In the genomic region with DNA sequence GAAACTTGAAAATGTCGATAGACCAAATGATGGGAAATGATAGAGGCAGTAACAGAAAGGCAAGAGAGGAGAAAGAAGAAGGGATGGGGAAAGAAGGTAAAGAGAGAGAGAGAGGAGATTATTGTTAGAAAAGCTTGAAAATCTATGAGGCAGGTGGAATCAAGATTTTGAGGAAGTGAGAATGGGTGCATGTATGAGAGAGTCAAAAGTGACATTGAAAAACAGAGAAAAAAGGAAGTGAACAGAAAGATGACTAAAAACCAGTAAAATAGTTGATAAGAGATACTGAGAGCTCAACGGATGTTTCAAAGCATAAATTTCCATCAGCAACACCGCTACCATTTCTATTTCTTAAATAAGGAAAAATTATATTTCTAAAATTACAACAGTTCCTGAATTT, we compare ENCODE assay signal across 13 cellular contexts.
DNase-seq lines count a peak whose midpoint lies in the region; ATAC-seq and TF ChIP-seq lines count a peak whose summit lies in the region.
"Had no signal": no experiment of that assay in that cellular context is flagged by ENCODE, and none has a peak within 500 bp of the region (broad histone marks: within the 10 kb centered on the region; RNA-seq: fewer than 3 reads in every experiment).

No MANE protein-coding gene starts in this region.

- ATAC-seq in GM19438 (IDR thresholded peaks at IDR 0.05; ENCODE audit: low read depth, unreplicated experiment) (peak; percentile 98), HG02943 (IDR thresholded peaks at IDR 0.05; ENCODE audit: low read depth, unreplicated experiment) (peak; percentile 97), upper lobe of left lung (ENCODE audit: low FRiP score in 2 of 2) (no peak)

- CTCF ChIA-PET in GM10248 (lab: Yijun Ruan, JAX): interaction anchor here (0.9 kb wide), 1 partner anchor 211 kb away, joined by 3 read pairs; no protein-coding TSS in a partner anchor

- no peak overlapping the region for H3K27ac Mint-ChIP-seq in CD14-positive monocyte
- H3K27ac Mint-ChIP-seq: endodermal cell had no signal

- H3K9me3 ChIP-seq in MM.1S (replicated peaks; ENCODE audit: insufficient read depth, low read length): no peaks in the 10 kb centered on the region
- H3K9me3 ChIP-seq in colonic mucosa: no peaks in the 10 kb centered on the region
- H3K9me3 ChIP-seq in upper lobe of left lung: peaks cover 6 to 20% (median 9%) of the 10 kb centered on the region in 4 donors

- TF ChIP-seq POLR2A in upper lobe of left lung (IDR thresholded peaks at IDR 0.05): no peak

- H3K9ac ChIP-seq in MM.1S (ENCODE audit: low read length): no peak overlapping the region
- no peak overlapping the region for H3K9ac ChIP-seq in colonic mucosa (ENCODE audit: low read depth in 2 of 2, low read length in 2 of 2)

- TF ChIP-seq CTCF in GM10248 (IDR thresholded peaks at IDR 0.05; ENCODE audit: control extremely low read depth, extremely low read depth, low read depth, missing control alignments): no peak
- TF ChIP-seq CTCF in MM.1S (IDR thresholded peaks at IDR 0.05; ENCODE audit: low read length): no peak
- TF ChIP-seq CTCF in colonic mucosa (IDR thresholded peaks at IDR 0.05): no peak
- no peak for TF ChIP-seq CTCF in CD14-positive monocyte (IDR thresholded peaks at IDR 0.05)
- no peak for TF ChIP-seq CTCF in upper lobe of left lung (IDR thresholded peaks at IDR 0.05)

- no peaks in the 10 kb centered on the region for H3K79me2 ChIP-seq in MM.1S (ENCODE audit: low read length)

- H3K36me3 ChIP-seq in MM.1S (replicated peaks; ENCODE audit: insufficient read depth, low read length) (no peaks in the 10 kb centered on the region), colonic mucosa (no peaks in the 10 kb centered on the region), upper lobe of left lung (no peaks in the 10 kb centered on the region)
- H3K36me3 ChIP-seq: neutrophil had no signal

- no peaks in the 10 kb centered on the region for H3K27me3 ChIP-seq in MM.1S (replicated peaks; ENCODE audit: insufficient read depth, low read length)
- no peaks in the 10 kb centered on the region for H3K27me3 ChIP-seq in colonic mucosa
- no peaks in the 10 kb centered on the region for H3K27me3 ChIP-seq in upper lobe of left lung
- H3K27me3 ChIP-seq: neutrophil had no signal

- TF ChIP-seq EP300 in upper lobe of left lung (IDR thresholded peaks at IDR 0.05): no peak

- H3K4me1 ChIP-seq in MM.1S (ENCODE audit: low read length) (0 out of 2 replicates have a peak, but pooled peaks cover 4% of the 10 kb centered on the region), colonic mucosa (no peaks in the 10 kb centered on the region), upper lobe of left lung (no peaks in the 10 kb centered on the region)

- intact Hi-C loops in colonic mucosa (cut with DNase I): no loop called here
- intact Hi-C loops in CD14-positive monocyte (cut with micrococcal nuclease): no loop called here

- H3K4me3 ChIP-seq in MM.1S (ENCODE audit: low read length) (no peak overlapping the region), colonic mucosa (no peak overlapping the region), upper lobe of left lung (no peak overlapping the region)

- no peaks in the 10 kb centered on the region for H3K4me1 Mint-ChIP-seq in CD14-positive monocyte
- H3K4me1 Mint-ChIP-seq: endodermal cell had no signal

- no peak overlapping the region for H3K4me2 ChIP-seq in MM.1S (ENCODE audit: low read depth, low read length)

- 86 to 89% methylated on average over 3 of the region's 3 CpGs for WGBS in upper lobe of left lung, 2 donors

- no peaks in the 10 kb centered on the region for H3F3A ChIP-seq in MM.1S (ENCODE audit: insufficient read depth, low read length)

- H4K20me1 ChIP-seq in MM.1S (ENCODE audit: insufficient read depth, low read length): no peaks in the 10 kb centered on the region

- H3K9me2 ChIP-seq in MM.1S (replicated peaks; ENCODE audit: insufficient read depth, low read length): no peaks in the 10 kb centered on the region

- POLR2A ChIA-PET in GM10248 (lab: Yijun Ruan, JAX): no interaction called here

- H3K36me3 Mint-ChIP-seq in CD14-positive monocyte: no peaks in the 10 kb centered on the region

- H3K27me3 Mint-ChIP-seq in CD14-positive monocyte (ENCODE audit: low read depth in 3 of 3): peaks cover 0 to 5% (median 0%) of the 10 kb centered on the region in 3 donors

- H3K9me3 Mint-ChIP-seq in CD14-positive monocyte: peaks cover 9 to 21% (median 17%) of the 10 kb centered on the region in 7 donors

- DNase-seq in GM10248 (ENCODE audit: extremely low spot score): peak; percentile 38
- peak; percentile 12 for DNase-seq in MM.1S
- no peak for DNase-seq in colonic mucosa
- DNase-seq in NCI-H1930 (lab: John Stamatoyannopoulos, UW): no peak
- no peak for DNase-seq in CD14-positive monocyte (ENCODE audit: low spot score)
- DNase-seq in upper lobe of left lung: no peak
- DNase-seq: endodermal cell; NCI-H526; stimulated activated CD4-positive, alpha-beta T cell treated with anti-CD3 and anti-CD28 coated beads, Interleukin-4, amount 100 ng/mL, for 24 hours had no signal

- H3K4me3 Mint-ChIP-seq in CD14-positive monocyte: no peak overlapping the region
- H3K4me3 Mint-ChIP-seq: endodermal cell had no signal

- peak overlapping the region; percentile 9; the same call in 1 of the 2 replicates for H3K27ac ChIP-seq in MM.1S (ENCODE audit: low read length)
- no peak overlapping the region for H3K27ac ChIP-seq in colonic mucosa
- no peak overlapping the region for H3K27ac ChIP-seq in upper lobe of left lung
- H3K27ac ChIP-seq: neutrophil, VCaP had no signal

- H2AFZ ChIP-seq in MM.1S (ENCODE audit: low read length): no peak overlapping the region

Comparison
In these comparisons a context has a peak if more than half of its experiments do, and no peak if none do; other contexts are left out.
1. DNase-seq: peak in GM10248 (single experiment) and MM.1S (single experiment); none in colonic mucosa (single experiment), NCI-H1930 (0 of 2), CD14-positive monocyte (single experiment) and upper lobe of left lung (0 of 2).
2. ATAC-seq: peak in GM19438 (single experiment) and HG02943 (single experiment); none in upper lobe of left lung (0 of 2).